ENCODE assay signal across 14 cellular contexts in genomic region chr3:32452009-32452408, GRCh38.
"Had no signal": no experiment of that assay in that cellular context is flagged by ENCODE, and none has a peak within 500 bp of the region (broad histone marks: within the 10 kb centered on the region; RNA-seq: fewer than 3 reads in every experiment).

No MANE protein-coding gene starts in this region.

- H3K27me3 ChIP-seq: cardiac muscle cell, gastrocnemius medialis had no signal

- H3K4me3 ChIP-seq: cardiac muscle cell, gastrocnemius medialis, smooth muscle cell had no signal

- H3K36me3 ChIP-seq: cardiac muscle cell, gastrocnemius medialis had no signal

- H3K4me1 ChIP-seq: gastrocnemius medialis had no signal

- H3K9me3 ChIP-seq: gastrocnemius medialis had no signal

- H3K27ac ChIP-seq: cardiac muscle cell, gastrocnemius medialis had no signal

- DNase-seq: activated CD8-positive, alpha-beta T cell treated with anti-CD3 and anti-CD28 coated beads for 36 hours; activated T-cell treated with anti-CD3 and anti-CD28 coated beads for 4 hours; effector CD4-positive, alpha-beta T cell; gastrocnemius medialis; kidney; naive B cell; nucleus accumbens; right cardiac atrium; SIG-M5; stimulated activated naive CD4-positive, alpha-beta T cell; T-helper 9 cell; trophoblast cell had no signal
